15 cellular contexts compared by ENCODE assay signal in the genomic region with DNA sequence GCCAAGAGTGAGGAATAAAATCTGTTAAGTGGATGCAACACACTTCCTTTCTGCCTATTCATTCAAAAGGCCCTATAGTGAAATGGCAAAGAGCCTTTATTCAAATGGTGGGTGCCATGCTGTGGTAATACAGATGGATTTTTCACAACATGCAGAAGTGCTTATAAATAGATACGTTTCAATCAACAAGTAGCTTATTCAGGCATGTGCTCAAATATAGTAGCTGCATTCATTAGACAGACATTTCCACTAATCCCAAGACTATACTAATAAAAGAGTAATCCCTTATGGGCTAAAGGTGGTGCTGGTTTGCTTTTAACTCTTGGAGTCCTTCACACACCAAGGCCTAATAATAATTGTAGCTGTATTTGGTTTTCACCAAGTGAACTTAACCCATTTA.
"Had no signal": no experiment of that assay in that cellular context is flagged by ENCODE, and none has a peak within 500 bp of the region (broad histone marks: within the 10 kb centered on the region; RNA-seq: fewer than 3 reads in every experiment).

No MANE protein-coding gene starts in this region.

- H3K27me3 Mint-ChIP-seq: activated naive CD4-positive, alpha-beta T cell treated with anti-CD3 and anti-CD28 coated beads, Interleukin-2, amount 50 U/mL, for 24 hours; memory B cell; type B pancreatic cell had no signal

- H3K27ac ChIP-seq: brain microvascular endothelial cell, ovary, suprapubic skin had no signal

- H3K9me3 Mint-ChIP-seq: activated naive CD4-positive, alpha-beta T cell treated with anti-CD3 and anti-CD28 coated beads, Interleukin-2, amount 50 U/mL, for 24 hours; neural crest cell; T-helper 2 cell treated with Interferon-gamma antibody and Interleukin-4, amounts not matched to agents 5 μg/mL and 100 μg/mL, for 36 hours; type B pancreatic cell had no signal

- H3K9me3 ChIP-seq: ovary, suprapubic skin had no signal

- H3K4me3 ChIP-seq: ovary, suprapubic skin had no signal

- H3K4me3 Mint-ChIP-seq: activated naive CD4-positive, alpha-beta T cell treated with anti-CD3 and anti-CD28 coated beads, Interleukin-2, amount 50 U/mL, for 24 hours; memory B cell; neural crest cell; T-helper 2 cell treated with Interferon-gamma antibody and Interleukin-4, amounts not matched to agents 5 μg/mL and 100 μg/mL, for 36 hours; type B pancreatic cell had no signal

- H3K36me3 ChIP-seq: brain microvascular endothelial cell, ovary, suprapubic skin had no signal

- ATAC-seq: activated CD4-positive, CD25-positive, alpha-beta regulatory T cell treated with anti-CD3 and anti-CD28 coated beads, Interleukin-2, amount 50 U/mL, for 24 hours; esophagus mucosa had no signal

- H3K27ac Mint-ChIP-seq: activated naive CD4-positive, alpha-beta T cell treated with anti-CD3 and anti-CD28 coated beads, Interleukin-2, amount 50 U/mL, for 24 hours; memory B cell; T-helper 2 cell treated with Interferon-gamma antibody and Interleukin-4, amounts not matched to agents 5 μg/mL and 100 μg/mL, for 36 hours had no signal

- H3K36me3 Mint-ChIP-seq: type B pancreatic cell had no signal

- DNase-seq: activated T-cell treated with anti-CD3 and anti-CD28 coated beads, Interleukin-2, amount 50 U/mL, for 1 hour; glutamatergic neuron; left colon; ovary; stimulated activated CD4-positive, alpha-beta T cell treated with anti-CD3 and anti-CD28 coated beads, Interleukin-12 subunit alpha, Interleukin-12 subunit beta, amount 100 ng/mL, for 4 hours; stimulated activated naive CD4-positive, alpha-beta T cell had no signal

- H3K27me3 ChIP-seq: brain microvascular endothelial cell, ovary, suprapubic skin had no signal

- H3K4me1 Mint-ChIP-seq: activated naive CD4-positive, alpha-beta T cell treated with anti-CD3 and anti-CD28 coated beads, Interleukin-2, amount 50 U/mL, for 24 hours had no signal
